ENCODE assay signal across 14 cellular contexts in genomic region chr20:54340667-54341081, GRCh38.
DNase-seq lines count a peak whose midpoint lies in the region; ATAC-seq, FAIRE-seq and TF ChIP-seq lines count a peak whose summit lies in the region.
"Had no signal": no experiment of that assay in that cellular context is flagged by ENCODE, and none has a peak within 500 bp of the region (broad histone marks: within the 10 kb centered on the region; RNA-seq: fewer than 3 reads in every experiment).

No MANE protein-coding gene starts in this region.

- FAIRE-seq in GM12891 (lab: Jason Lieb, UNC): no peak

- no peak for TF ChIP-seq POLR2A in GM12891 (IDR thresholded peaks at IDR 0.05; ENCODE audit: low read depth, low read length)

- TF ChIP-seq CTCF in fibroblast of mammary gland (conservative IDR thresholded peaks at IDR 0.05; ENCODE audit: control insufficient read depth, insufficient read depth, low read depth, low read length) (no peak), osteocyte (IDR thresholded peaks at IDR 0.05) (no peak)

- H3K4me3 ChIP-seq in SJSA1 (no peak overlapping the region), fibroblast of mammary gland (ENCODE audit: control insufficient read depth, low read depth, low read length) (no peak overlapping the region)
- H3K4me3 ChIP-seq: suprapubic skin had no signal

- no peaks in the 10 kb centered on the region for H3K9me3 Mint-ChIP-seq in osteocyte (ENCODE audit: unreplicated experiment)

- ATAC-seq in HG02885 (IDR thresholded peaks at IDR 0.05; ENCODE audit: poor library complexity, unreplicated experiment): no peak
- ATAC-seq: activated CD8-positive, alpha-beta memory T cell treated with anti-CD3 and anti-CD28 coated beads, Interleukin-2, amount 10 ng/mL, durations not matched to agents 7 days and 5 days; activated naive CD4-positive, alpha-beta T cell treated with anti-CD3 and anti-CD28 coated beads, Interleukin-2, amount 50 U/mL, for 72 hours had no signal

- peak overlapping the region; percentile 17; the same call in 1 of the 2 replicates for H3K27ac ChIP-seq in SJSA1
- H3K27ac ChIP-seq: suprapubic skin had no signal

- peak overlapping the region; percentile 23 for H3K4me3 Mint-ChIP-seq in osteocyte (ENCODE audit: unreplicated experiment)
- H3K4me3 Mint-ChIP-seq: activated CD8-positive, alpha-beta memory T cell treated with anti-CD3 and anti-CD28 coated beads, Interleukin-2, amount 10 ng/mL, durations not matched to agents 7 days and 5 days had no signal

- peak overlapping the region; percentile 71 for H3K27ac Mint-ChIP-seq in osteocyte (ENCODE audit: unreplicated experiment)
- H3K27ac Mint-ChIP-seq: activated CD8-positive, alpha-beta memory T cell treated with anti-CD3 and anti-CD28 coated beads, Interleukin-2, amount 10 ng/mL, durations not matched to agents 7 days and 5 days; activated naive CD4-positive, alpha-beta T cell treated with anti-CD3 and anti-CD28 coated beads, Interleukin-2, amount 50 U/mL, for 72 hours had no signal

- peaks cover 32% of the 10 kb centered on the region for H3K4me1 ChIP-seq in SJSA1 (replicated peaks)

- DNase-seq in EH (ENCODE audit: low read depth) (peak; percentile 93), SJSA1 (ENCODE audit: low read depth in 1 of 2, low spot score in 2 of 2) (peak in 1 of 2 experiments; percentile 36), fibroblast of mammary gland (ENCODE audit: low read depth) (peak; percentile 87), osteocyte (ENCODE audit: extremely low spot score, unreplicated experiment) (no peak), GM12891 (ENCODE audit: insufficient read length, low spot score) (no peak), NCI-H526 treated with DMSO at 0.1 percent for 48 hours (lab: John Stamatoyannopoulos, UW) (no peak), NCI-H1436 (lab: John Stamatoyannopoulos, UW) (no peak)
- DNase-seq: activated CD8-positive, alpha-beta memory T cell treated with anti-CD3 and anti-CD28 coated beads, Interleukin-2, amount 10 ng/mL, durations not matched to agents 7 days and 5 days; COR-L47; NCI-H510A; retina had no signal

- no peaks in the 10 kb centered on the region for H3K27me3 Mint-ChIP-seq in osteocyte (ENCODE audit: unreplicated experiment)
- H3K27me3 Mint-ChIP-seq: activated CD8-positive, alpha-beta memory T cell treated with anti-CD3 and anti-CD28 coated beads, Interleukin-2, amount 10 ng/mL, durations not matched to agents 7 days and 5 days had no signal

- peaks cover 40% of the 10 kb centered on the region for H3K4me1 Mint-ChIP-seq in osteocyte (ENCODE audit: unreplicated experiment)

- H3K36me3 ChIP-seq in SJSA1: no peaks in the 10 kb centered on the region
- H3K36me3 ChIP-seq: suprapubic skin had no signal

- no peaks in the 10 kb centered on the region for H3K27me3 ChIP-seq in SJSA1 (replicated peaks)
- H3K27me3 ChIP-seq: suprapubic skin had no signal

- H3K36me3 Mint-ChIP-seq in osteocyte (ENCODE audit: unreplicated experiment): no peaks in the 10 kb centered on the region

- H3K9me3 ChIP-seq in SJSA1 (replicated peaks): no peaks in the 10 kb centered on the region
- H3K9me3 ChIP-seq: suprapubic skin had no signal

TF ChIP-seq in GM12891, 5 proteins besides CTCF, POLR2A, EP300 and RAD21:
- TF ChIP-seq SPI1 (IDR thresholded peaks at IDR 0.05; ENCODE audit: low read depth, low read length) (no peak), POLR2AphosphoS5 (IDR thresholded peaks at IDR 0.05; ENCODE audit: low read depth, low read length) (no peak), POU2F2 (IDR thresholded peaks at IDR 0.05; ENCODE audit: low read depth, low read length) (no peak), PAX5 (IDR thresholded peaks at IDR 0.05; ENCODE audit: insufficient read depth, low read length, severe bottlenecking) (no peak), TAF1 (IDR thresholded peaks at IDR 0.05; ENCODE audit: low read depth, low read length) (no peak)
TF ChIP-seq in GM12891: peak in this region for 0.

Comparison
In these comparisons a context has a peak if more than half of its experiments do, and no peak if none do; other contexts are left out.
1. DNase-seq: peak in EH (single experiment) and fibroblast of mammary gland (single experiment); none in osteocyte (single experiment), GM12891 (single experiment), NCI-H526 treated with DMSO at 0.1 percent for 48 hours (single experiment) and NCI-H1436 (single experiment).